ENCODE assay signal across 8 cellular contexts in the genomic region with DNA sequence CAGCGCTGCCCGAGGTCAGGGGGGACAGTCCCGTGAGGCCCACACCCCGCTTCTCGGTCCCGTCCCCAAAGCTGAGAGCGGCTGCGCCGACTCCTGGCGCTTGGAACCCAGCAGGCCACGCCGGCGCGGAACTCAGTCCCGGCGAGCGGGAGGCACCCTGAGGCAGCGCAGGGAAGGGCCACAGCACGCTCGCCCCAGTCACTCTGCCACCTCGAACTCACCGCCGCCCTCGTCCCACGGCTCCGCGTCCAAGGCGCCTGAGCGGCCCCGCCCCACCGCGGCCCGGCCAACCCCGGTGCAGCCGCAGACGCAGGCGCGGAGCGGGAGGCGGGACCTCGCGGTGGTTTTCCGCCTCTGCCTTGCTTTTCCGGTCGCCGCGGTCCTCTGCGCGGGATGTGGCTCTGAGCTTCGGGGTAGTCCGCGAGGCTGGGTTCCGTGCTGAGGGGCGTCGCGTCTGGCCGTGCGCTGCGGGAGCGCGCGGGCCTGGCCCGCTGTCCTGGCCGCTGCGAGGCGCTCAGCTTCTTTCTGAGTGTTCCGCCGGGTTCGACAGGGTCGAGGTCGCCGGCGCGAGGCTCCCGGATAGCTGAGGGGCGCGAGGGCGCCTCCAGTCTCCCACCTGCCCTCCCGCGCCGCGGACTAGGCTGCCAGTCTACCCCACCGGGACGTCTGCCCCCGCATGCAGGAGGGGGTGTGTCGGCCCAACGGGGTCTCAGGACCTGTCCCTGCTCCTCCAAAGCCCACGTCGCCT. TPM values are rescaled to one million over a fixed set of nuclear protein-coding genes. Genes with fewer than 3 reads are reported as not detected.
DNase-seq lines count a peak whose midpoint lies in the region; ATAC-seq and TF ChIP-seq lines count a peak whose summit lies in the region.

A gene with protein sequence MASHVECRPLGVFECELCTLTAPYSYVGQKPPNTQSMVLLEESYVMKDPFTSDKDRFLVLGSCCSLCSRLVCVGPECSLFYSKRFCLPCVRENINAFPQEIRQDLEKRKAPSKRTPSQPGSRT (minus strand): TSS at position 259 of the 748 bp plus-strand sequence. CDS start 2,009 bp downstream, outside the sequence.

- intact Hi-C loops in T-helper 1 cell treated with Interleukin-12 subunit alpha and Interleukin-12 subunit beta and Interleukin-4 antibody, amounts not matched to agents 30 ng/mL and 1 ng/mL, for 36 hours (cut with micrococcal nuclease) = loop anchor here (1.0 kb wide), 2 partner anchors 46 to 99 kb away; a partner anchor contains a TSS
- intact Hi-C loops in uterus (cut with DNase I; ENCODE audit: low total_unique reads) = no loop called here

- DNase-seq in NCI-H1092 (lab: John Stamatoyannopoulos, UW) (peak; percentile 22), right atrium auricular region (ENCODE audit: low spot score) (peak; percentile 89), pulmonary artery endothelial cell (ENCODE audit: low read depth, low spot score) (peak; percentile 35), uterus (peak; percentile 82 to 88)

- H3K4me1 ChIP-seq in right atrium auricular region (peaks cover 0 to 47% of the 10 kb centered on the region in 2 donors), uterus (peaks cover 0 to 6% of the 10 kb centered on the region in 2 donors)

- H3K36me3 ChIP-seq in right atrium auricular region (no peaks in the 10 kb centered on the region), uterus (no peaks in the 10 kb centered on the region)

- 0 out of 2 replicates have a peak, but pooled peaks have one; percentile 17 for TF ChIP-seq CTCF in GM12874 (IDR thresholded peaks at IDR 0.05; ENCODE audit: insufficient read depth, low read depth, low read length)
- no peak for TF ChIP-seq CTCF in right atrium auricular region (IDR thresholded peaks at IDR 0.05)
- TF ChIP-seq CTCF in uterus (IDR thresholded peaks at IDR 0.05) = peak in 3 of 4 experiments; percentile 2 to 18 (median 3)

- H3K4me3 ChIP-seq in right atrium auricular region = peak within 1 kb of the TSS; percentile 75 to 85
- peak within 1 kb of the TSS; percentile 67 to 90 for H3K4me3 ChIP-seq in uterus

- H3K27ac ChIP-seq in angular gyrus (ENCODE audit: low read depth, low read length) = peak within 1 kb of the TSS; percentile 81
- peak within 1 kb of the TSS; percentile 94 to 95 for H3K27ac ChIP-seq in right atrium auricular region
- peak within 1 kb of the TSS; percentile 72 to 85 for H3K27ac ChIP-seq in uterus

- TF ChIP-seq POLR2A in uterus (IDR thresholded peaks at IDR 0.05) = peak; percentile 80 to 83

- no peaks in the 10 kb centered on the region for H3K27me3 ChIP-seq in right atrium auricular region
- H3K27me3 ChIP-seq in uterus = no peaks in the 10 kb centered on the region

- H3K9me3 ChIP-seq in right atrium auricular region (no peaks in the 10 kb centered on the region), uterus (no peaks in the 10 kb centered on the region)

- ATAC-seq in HG02610 (IDR thresholded peaks at IDR 0.05; ENCODE audit: unreplicated experiment) = peak; percentile 77

RNA-seq across cellular contexts. Expression of the gene that starts here (rescaled TPM):
- total RNA-seq in T-helper 1 cell treated with Interleukin-12 subunit alpha and Interleukin-12 subunit beta and Interleukin-4 antibody, amounts not matched to agents 30 ng/mL and 1 ng/mL, for 36 hours = 9.9 and 10.9 TPM in 2 replicates
- total RNA-seq in right atrium auricular region (10 to 100 TPM in 1 of 2 donors, 1 to 10 TPM in 1; 9.7 to 11.9 TPM), pulmonary artery endothelial cell (10.6 and 11.0 TPM in 2 replicates), uterus (10 to 100 TPM in 1 of 4 donors, 1 to 10 TPM in 3; 1.5 to 12.7 (median 4.5) TPM)

Comparison
In these comparisons a context has a peak if more than half of its experiments do, and no peak if none do; other contexts are left out.
1. Peak in every context shown above with its lines: DNase-seq, ATAC-seq, H3K4me3 ChIP-seq and H3K27ac ChIP-seq.
2. CTCF ChIP-seq: peak in GM12874 (single experiment) and uterus (3 of 4); none in right atrium auricular region (0 of 2).
3. DNase-seq: peak in every context shown above with its lines; median percentile 89 in right atrium auricular region; 85 in uterus; 35 in pulmonary artery endothelial cell; 22 in NCI-H1092.